In the genomic region with DNA sequence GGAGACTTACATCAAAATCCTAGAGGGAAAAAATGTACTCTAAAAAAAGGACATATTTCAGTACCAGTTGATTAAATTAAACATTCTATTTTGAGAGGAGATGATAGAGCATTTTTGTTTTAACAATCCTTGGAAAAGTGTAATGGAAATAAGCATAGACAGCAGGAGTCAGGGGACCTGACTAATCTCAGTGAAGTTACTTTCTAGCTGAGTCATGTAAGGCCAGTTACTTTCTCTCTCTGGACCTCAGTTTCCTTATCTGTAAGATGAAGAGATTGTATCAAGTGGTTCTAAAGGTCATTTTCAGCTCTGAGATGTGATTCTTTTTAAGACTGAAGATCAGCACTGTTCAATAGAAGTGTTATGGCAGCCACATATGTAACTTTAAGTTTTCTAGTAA, we compare ENCODE assay signal across 20 cellular contexts. TPM values are rescaled to one million over a fixed set of nuclear protein-coding genes. Genes with fewer than 3 reads are reported as not detected.
DNase-seq lines count a peak whose midpoint lies in the region; ATAC-seq, FAIRE-seq and TF ChIP-seq lines count a peak whose summit lies in the region.
"Had no signal": no experiment of that assay in that cellular context is flagged by ENCODE, and none has a peak within 500 bp of the region (broad histone marks: within the 10 kb centered on the region; RNA-seq: fewer than 3 reads in every experiment).

No MANE protein-coding gene starts in this region.

- H3K9ac ChIP-seq in H1 (replicated peaks in 1 of 4; ENCODE audit: extremely low read depth in 1 of 4, low read depth in 3 of 4, low read length in 3 of 4) (no peak overlapping the region), mesendoderm (ENCODE audit: low read length) (no peak overlapping the region)
- H3K9ac ChIP-seq: BLaER1 treated with 17β-estradiol and CSF1 and Interleukin-3, amounts not matched to agents 10 nM and 100 nM had no signal

- intact Hi-C loops in aorta (cut with DNase I) = no loop called here

- FAIRE-seq in RCC 7860 (lab: Jason Lieb, UNC) (peak; percentile 53), H1 (lab: Jason Lieb, UNC) (no peak)

- H2BK5ac ChIP-seq in H1 (ENCODE audit: low read depth, low read length) (no peak overlapping the region), mesendoderm (ENCODE audit: low read length) (no peak overlapping the region)

- no peaks in the 10 kb centered on the region for H4K20me1 ChIP-seq in H1 (replicated peaks in 1 of 2; ENCODE audit: control insufficient read depth in 1 of 2, insufficient read depth in 2 of 2, low read length in 2 of 2)

- no peaks in the 10 kb centered on the region for H3K9me3 Mint-ChIP-seq in CD8-positive, alpha-beta memory T cell
- H3K9me3 Mint-ChIP-seq: activated naive CD4-positive, alpha-beta T cell treated with anti-CD3 and anti-CD28 coated beads, Interleukin-2, amount 10 ng/mL, durations not matched to agents 7 days and 5 days; brain; natural killer cell had no signal

- H2AK5ac ChIP-seq in H1 (ENCODE audit: low read depth, low read length) (no peak overlapping the region), mesendoderm (ENCODE audit: low read length) (no peak overlapping the region)

- H2BK12ac ChIP-seq in H1 (ENCODE audit: low read depth, low read length) = no peak overlapping the region

- TF ChIP-seq RAD21 in H1 (IDR thresholded peaks at IDR 0.05 in 1 of 2, conservative IDR thresholded peaks at IDR 0.05 in 1 of 2; ENCODE audit: low read depth in 2 of 2, low read length in 2 of 2) = no peak

- H3K4ac ChIP-seq in H1 (replicated peaks; ENCODE audit: insufficient read length, low read depth, low read length) = no peak overlapping the region
- no peak overlapping the region for H3K4ac ChIP-seq in mesendoderm (ENCODE audit: low read depth, low read length)

- no peak overlapping the region for H4K5ac ChIP-seq in H1 (ENCODE audit: insufficient read length, low read depth, low read length)
- no peak overlapping the region for H4K5ac ChIP-seq in mesendoderm (ENCODE audit: low read length)

- no peak overlapping the region for H3K4me3 Mint-ChIP-seq in CD8-positive, alpha-beta memory T cell
- H3K4me3 Mint-ChIP-seq: activated naive CD4-positive, alpha-beta T cell treated with anti-CD3 and anti-CD28 coated beads, Interleukin-2, amount 10 ng/mL, durations not matched to agents 7 days and 5 days; brain; natural killer cell had no signal

- DNase-seq in ELR (ENCODE audit: low read depth) (peak; percentile 15), RCC 7860 (ENCODE audit: low spot score) (no peak), H1 (ENCODE audit: low read depth in 1 of 2, low spot score in 2 of 2) (no peak), mesendoderm (peak; percentile 53), DMS 273 (lab: John Stamatoyannopoulos, UW; ENCODE audit: unreplicated experiment) (no peak), aorta (no peak)
- no peak for DNase-seq in CD8-positive, alpha-beta memory T cell
- DNase-seq: activated CD4-positive, alpha-beta T cell treated with anti-CD3 and anti-CD28 coated beads, Interleukin-2, amount 50 U/mL, for 48 hours; activated naive CD4-positive, alpha-beta T cell treated with anti-CD3 and anti-CD28 coated beads, Interleukin-2, amount 10 ng/mL, durations not matched to agents 7 days and 5 days; KBM-7; mammary epithelial cell; natural killer cell; NCI-H524 treated with DMSO at 0.1 percent for 48 hours; T-helper 1 cell; testis had no signal

- TF ChIP-seq EP300 in H1 (IDR thresholded peaks at IDR 0.05; ENCODE audit: borderline replicate concordance in 1 of 2, low read depth in 2 of 2, low read length in 2 of 2) = no peak

- no peak overlapping the region for H3K4me3 ChIP-seq in H1 (ENCODE audit: extremely low read depth in 1 of 4, insufficient read depth in 2 of 4, low read depth in 3 of 4, low read length in 4 of 4)
- no peak overlapping the region for H3K4me3 ChIP-seq in mesendoderm (ENCODE audit: low read length)
- no peak overlapping the region for H3K4me3 ChIP-seq in CD8-positive, alpha-beta memory T cell (ENCODE audit: low read length)
- H3K4me3 ChIP-seq in aorta (ENCODE audit: low read length in 2 of 2) = no peak overlapping the region
- H3K4me3 ChIP-seq: BLaER1 treated with 17β-estradiol and CSF1 and Interleukin-3, amounts not matched to agents 10 nM and 100 nM; heart left ventricle; testis had no signal

- H3K23me2 ChIP-seq in H1 (ENCODE audit: low read depth, low read length) = no peaks in the 10 kb centered on the region

- H4K8ac ChIP-seq in H1 (ENCODE audit: extremely low read depth, insufficient read depth, low read length) (no peak overlapping the region), mesendoderm (ENCODE audit: low read depth, low read length) (no peak overlapping the region)

- H3K27ac Mint-ChIP-seq in CD8-positive, alpha-beta memory T cell = no peak overlapping the region
- H3K27ac Mint-ChIP-seq: activated naive CD4-positive, alpha-beta T cell treated with anti-CD3 and anti-CD28 coated beads, Interleukin-2, amount 10 ng/mL, durations not matched to agents 7 days and 5 days; brain; natural killer cell had no signal

- peaks cover 0 to 2% (median 0%) of the 10 kb centered on the region in 4 experiments; a peak in 1 of 7 replicates for H3K4me1 ChIP-seq in H1 (replicated peaks in 1 of 4; ENCODE audit: control insufficient read depth in 3 of 4, insufficient read depth in 4 of 4, low read length in 3 of 4)
- H3K4me1 ChIP-seq in mesendoderm (ENCODE audit: control insufficient read depth, low read depth, low read length) = peaks cover 3% of the 10 kb centered on the region
- no peaks in the 10 kb centered on the region for H3K4me1 ChIP-seq in CD8-positive, alpha-beta memory T cell (ENCODE audit: insufficient read depth, low read length)
- H3K4me1 ChIP-seq in aorta (ENCODE audit: control insufficient read depth in 1 of 2, insufficient read depth in 2 of 2, low read length in 2 of 2) = peaks cover 0 to 8% of the 10 kb centered on the region in 2 donors
- H3K4me1 ChIP-seq: BLaER1 treated with 17β-estradiol and CSF1 and Interleukin-3, amounts not matched to agents 10 nM and 100 nM; testis had no signal

- H3K14ac ChIP-seq in H1 (ENCODE audit: insufficient read length) = no peak overlapping the region

- ATAC-seq in HG02571 (IDR thresholded peaks at IDR 0.05; ENCODE audit: unreplicated experiment) = no peak
- ATAC-seq in aorta (ENCODE audit: low FRiP score) = no peak
- ATAC-seq: natural killer cell had no signal

- CTCF ChIA-PET in H1 (lab: Charles Lee; ENCODE audit: partially characterized antibody) = interaction anchor here (1.2 kb wide), 1 partner anchor 74 kb away, joined by 3 read pairs; no protein-coding TSS in a partner anchor
- CTCF ChIA-PET in CD8-positive, alpha-beta memory T cell (lab: Charles Lee) = no interaction called here

- H3K27me3 ChIP-seq in H1 (replicated peaks in 1 of 4; ENCODE audit: control insufficient read depth in 3 of 4, extremely low read depth in 1 of 4, insufficient read depth in 3 of 4, low read length in 3 of 4) (no peaks in the 10 kb centered on the region), mesendoderm (ENCODE audit: insufficient read depth, low read length, poor library complexity) (no peaks in the 10 kb centered on the region), aorta (ENCODE audit: control insufficient read depth in 1 of 2, insufficient read depth in 2 of 2, low read length in 1 of 2) (no peaks in the 10 kb centered on the region)
- H3K27me3 ChIP-seq in CD8-positive, alpha-beta memory T cell (ENCODE audit: insufficient read depth, low read length, poor library complexity, severe bottlenecking) = no peaks in the 10 kb centered on the region
- H3K27me3 ChIP-seq: BLaER1 treated with 17β-estradiol and CSF1 and Interleukin-3, amounts not matched to agents 10 nM and 100 nM; heart left ventricle; testis had no signal

- peaks cover 9 to 15% (median 14%) of the 10 kb centered on the region in 3 donors for H3K4me1 Mint-ChIP-seq in CD8-positive, alpha-beta memory T cell
- H3K4me1 Mint-ChIP-seq: activated naive CD4-positive, alpha-beta T cell treated with anti-CD3 and anti-CD28 coated beads, Interleukin-2, amount 10 ng/mL, durations not matched to agents 7 days and 5 days had no signal

- H3K4me2 ChIP-seq in H1 (ENCODE audit: insufficient read depth in 1 of 2, low read depth in 2 of 2, low read length in 2 of 2) (no peak overlapping the region), mesendoderm (ENCODE audit: low read length) (no peak overlapping the region)
- H3K4me2 ChIP-seq: BLaER1 treated with 17β-estradiol and CSF1 and Interleukin-3, amounts not matched to agents 10 nM and 100 nM had no signal

- no peak overlapping the region for H3K18ac ChIP-seq in H1 (ENCODE audit: extremely low read depth, low read length)
- H3K18ac ChIP-seq in mesendoderm (ENCODE audit: low read length) = no peak overlapping the region

- H3K27ac ChIP-seq in H1 (ENCODE audit: low read depth, low read length) (no peak overlapping the region), mesendoderm (ENCODE audit: low read depth, low read length) (no peak overlapping the region), aorta (ENCODE audit: low read depth in 1 of 2, low read length in 2 of 2) (no peak overlapping the region)
- no peak overlapping the region for H3K27ac ChIP-seq in CD8-positive, alpha-beta memory T cell (ENCODE audit: low read depth, low read length)
- H3K27ac ChIP-seq: BLaER1 treated with 17β-estradiol and CSF1 and Interleukin-3, amounts not matched to agents 10 nM and 100 nM; heart left ventricle; testis; VCaP had no signal

- TF ChIP-seq POLR2A in H1 (IDR thresholded peaks at IDR 0.05; ENCODE audit: control extremely low read depth in 1 of 2, low read depth in 2 of 2, low read length in 2 of 2) = no peak

- no peak overlapping the region for H4K91ac ChIP-seq in H1 (replicated peaks; ENCODE audit: insufficient read length, low read length)

- H3K79me1 ChIP-seq in H1 (ENCODE audit: low read depth, low read length) (no peaks in the 10 kb centered on the region; the same call in 1 of the 2 replicates), mesendoderm (ENCODE audit: low read length) (no peaks in the 10 kb centered on the region)

- H3K23ac ChIP-seq in H1 (ENCODE audit: insufficient read length) (no peak overlapping the region), mesendoderm (ENCODE audit: low read length) (no peak overlapping the region)

- POLR2A ChIA-PET in H1 (lab: Charles Lee; ENCODE audit: partially characterized antibody) = no interaction called here
- POLR2A ChIA-PET in CD8-positive, alpha-beta memory T cell (lab: Charles Lee) = no interaction called here

- H2BK15ac ChIP-seq in H1 (ENCODE audit: low read length) = no peak overlapping the region
- H2BK15ac ChIP-seq in mesendoderm (replicated peaks; ENCODE audit: low read depth) = no peak overlapping the region

- TF ChIP-seq CTCF in H1 (IDR thresholded peaks at IDR 0.05; ENCODE audit: control extremely low read depth in 1 of 3, insufficient read depth in 1 of 3, low read depth in 1 of 3, low read length in 3 of 3) = no peak

- H3K9me3 ChIP-seq in H1 (ENCODE audit: insufficient read depth in 2 of 2, low read depth in 1 of 2, low read length in 1 of 2) = no peaks in the 10 kb centered on the region
- H3K9me3 ChIP-seq in CD8-positive, alpha-beta memory T cell (ENCODE audit: low read length) = no peaks in the 10 kb centered on the region
- H3K9me3 ChIP-seq in aorta (ENCODE audit: control insufficient read depth, low read length) = no peaks in the 10 kb centered on the region
- H3K9me3 ChIP-seq: BLaER1 treated with 17β-estradiol and CSF1 and Interleukin-3, amounts not matched to agents 10 nM and 100 nM; heart left ventricle; testis had no signal

- H3K36me3 Mint-ChIP-seq in CD8-positive, alpha-beta memory T cell = peaks cover 0 to 4% (median 3%) of the 10 kb centered on the region in 3 donors
- H3K36me3 Mint-ChIP-seq: activated naive CD4-positive, alpha-beta T cell treated with anti-CD3 and anti-CD28 coated beads, Interleukin-2, amount 10 ng/mL, durations not matched to agents 7 days and 5 days; brain; natural killer cell had no signal

- no peak overlapping the region for H2BK120ac ChIP-seq in H1 (replicated peaks; ENCODE audit: low read depth, low read length)
- H2BK120ac ChIP-seq in mesendoderm (ENCODE audit: low read depth, low read length) = no peak overlapping the region

- H2BK20ac ChIP-seq in H1 (ENCODE audit: low read length) = no peak overlapping the region

- H3K79me2 ChIP-seq in H1 (ENCODE audit: control insufficient read depth in 1 of 2, insufficient read depth in 2 of 2, low read length in 2 of 2) = no peaks in the 10 kb centered on the region
- H3K79me2 ChIP-seq in mesendoderm (ENCODE audit: control insufficient read depth, insufficient read depth, low read length) = no peaks in the 10 kb centered on the region

- H2AFZ ChIP-seq in H1 (ENCODE audit: low read length) = no peak overlapping the region

- no peak overlapping the region for H3K56ac ChIP-seq in H1 (replicated peaks; ENCODE audit: insufficient read length, low read depth, low read length)
- H3K56ac ChIP-seq in mesendoderm (ENCODE audit: low read length) = no peak overlapping the region

- H3K27me3 Mint-ChIP-seq in CD8-positive, alpha-beta memory T cell = no peaks in the 10 kb centered on the region
- H3K27me3 Mint-ChIP-seq: activated naive CD4-positive, alpha-beta T cell treated with anti-CD3 and anti-CD28 coated beads, Interleukin-2, amount 10 ng/mL, durations not matched to agents 7 days and 5 days; brain had no signal

- H3K36me3 ChIP-seq in H1 (ENCODE audit: control insufficient read depth in 2 of 4, insufficient read depth in 4 of 4, low read length in 3 of 4) = no peaks in the 10 kb centered on the region
- H3K36me3 ChIP-seq in mesendoderm (ENCODE audit: control insufficient read depth, insufficient read depth, low read length) = no peaks in the 10 kb centered on the region
- H3K36me3 ChIP-seq in CD8-positive, alpha-beta memory T cell (ENCODE audit: insufficient read depth, low read length) = no peaks in the 10 kb centered on the region
- H3K36me3 ChIP-seq in aorta (ENCODE audit: control insufficient read depth in 1 of 2, insufficient read depth in 2 of 2, low read length in 1 of 2) = no peaks in the 10 kb centered on the region
- H3K36me3 ChIP-seq: heart left ventricle had no signal

RNA-seq across cellular contexts. Expression of a gene that starts 44.1 kb away (rescaled TPM):
- 18.5 and 20.0 TPM in 2 replicates for total RNA-seq in H1 (2021; fragmentation: NEBNext Ultra II Directional; extraction: Animal tissue kit (Norgen Biotek cat#: 25700))
- polyA plus RNA-seq in H1 (2011; rRNA removed) = 6.0 and 7.8 TPM in 2 replicates
- 8.2 TPM for polyA plus RNA-seq in H1 (2011; cell fraction: cytosol; rRNA removed)
- 7.9 TPM for polyA plus RNA-seq in H1 (2011; cell fraction: nucleus; rRNA removed)
- polyA plus RNA-seq in H1 (2012, experiment 1 of 2) = 6.7 to 10.6 TPM (median 8.2 TPM) in 4 replicates
- 4.2 TPM for polyA plus RNA-seq in H1 (2012, experiment 2 of 2)
- 8.0 TPM for polyA plus RNA-seq in H1 (2013, experiment 1 of 2)
- 7.7 TPM for polyA plus RNA-seq in H1 (2013, experiment 2 of 2)
- 11.5 and 14.4 TPM in 2 replicates for polyA minus RNA-seq in H1 (2011; rRNA and poly(A)+ RNA removed)
- polyA minus RNA-seq in H1 (2011; cell fraction: cytosol; rRNA and poly(A)+ RNA removed) = 9.8 TPM
- 60.3 TPM for polyA minus RNA-seq in H1 (2011; cell fraction: nucleus; rRNA and poly(A)+ RNA removed)
- 10.7 TPM for polyA plus RNA-seq in mesendoderm (2013, experiment 1 of 2)
- 10.1 TPM for polyA plus RNA-seq in mesendoderm (2013, experiment 2 of 2)
- total RNA-seq in CD8-positive, alpha-beta memory T cell = 10 to 100 TPM; 38.2 to 40.1 TPM
- polyA plus RNA-seq in CD8-positive, alpha-beta memory T cell = 28.1 TPM
- total RNA-seq in aorta = 10 to 100 TPM; 37.4 to 43.1 TPM
- polyA plus RNA-seq in aorta = 1 to 10 TPM; 8.6 to 9.0 TPM

RNA-seq across cellular contexts. Expression of a gene that starts 44.4 kb away (rescaled TPM):
- total RNA-seq in H1 (2021; fragmentation: NEBNext Ultra II Directional; extraction: Animal tissue kit (Norgen Biotek cat#: 25700)) = 21.0 and 27.4 TPM in 2 replicates
- 7.5 and 13.6 TPM in 2 replicates for polyA plus RNA-seq in H1 (2011; rRNA removed)
- 13.9 TPM for polyA plus RNA-seq in H1 (2011; cell fraction: cytosol; rRNA removed)
- 9.3 TPM for polyA plus RNA-seq in H1 (2011; cell fraction: nucleus; rRNA removed)
- polyA plus RNA-seq in H1 (2012, experiment 1 of 2) = 17.5 to 27.4 TPM (median 18.9 TPM) in 4 replicates
- polyA plus RNA-seq in H1 (2012, experiment 2 of 2) = 6.5 TPM
- polyA plus RNA-seq in H1 (2013, experiment 1 of 2) = 26.5 TPM
- polyA plus RNA-seq in H1 (2013, experiment 2 of 2) = 21.5 TPM
- 14.5 and 14.6 TPM in 2 replicates for polyA minus RNA-seq in H1 (2011; rRNA and poly(A)+ RNA removed)
- 5.4 TPM for polyA minus RNA-seq in H1 (2011; cell fraction: cytosol; rRNA and poly(A)+ RNA removed)
- 21.7 TPM for polyA minus RNA-seq in H1 (2011; cell fraction: nucleus; rRNA and poly(A)+ RNA removed)
- polyA plus RNA-seq in mesendoderm (2013, experiment 1 of 2) = 21.6 TPM
- polyA plus RNA-seq in mesendoderm (2013, experiment 2 of 2) = 21.7 TPM
- 10 to 100 TPM; 49.3 to 56.4 TPM for total RNA-seq in CD8-positive, alpha-beta memory T cell
- 48.3 TPM for polyA plus RNA-seq in CD8-positive, alpha-beta memory T cell
- total RNA-seq in aorta = 10 to 100 TPM; 27.7 to 28.7 TPM
- 10 to 100 TPM; 24.8 to 41.7 TPM for polyA plus RNA-seq in aorta

Comparison
In these comparisons a context has a peak if more than half of its experiments do, and no peak if none do; other contexts are left out.
1. DNase-seq: peak in ELR (single experiment) and mesendoderm (single experiment); none in RCC 7860 (single experiment), H1 (0 of 2), CD8-positive, alpha-beta memory T cell (0 of 5), DMS 273 (single experiment) and aorta (0 of 2).